2 cellular contexts compared by ENCODE assay signal in the genomic region with DNA sequence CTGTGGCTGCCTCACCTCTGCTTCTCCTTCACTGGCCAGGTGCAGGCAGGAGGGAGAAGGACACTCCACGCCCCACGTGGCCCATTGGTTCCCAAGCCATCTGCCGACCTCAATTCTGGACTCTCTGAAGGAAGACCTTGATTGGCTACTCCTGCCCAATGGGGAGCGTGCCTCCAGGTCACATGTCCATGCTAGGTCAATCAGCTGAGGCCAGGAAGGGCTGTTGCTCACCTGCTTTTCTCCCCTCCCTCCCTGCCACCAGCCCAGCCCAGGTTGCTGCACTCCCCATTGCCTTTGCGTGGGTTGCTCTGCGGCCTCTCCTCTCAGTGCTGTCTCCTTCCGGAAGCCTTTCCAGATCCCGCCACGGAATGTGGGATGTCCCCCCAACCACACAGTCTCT.
A peak's percentile ranks its signal among the peaks of the same experiment; 100 is the strongest.
TF ChIP-seq lines count a peak whose summit lies in the region.

No MANE protein-coding gene starts in this region.

TF ChIP-seq in H1, 55 proteins besides CTCF, POLR2A, EP300 and RAD21:
- no peak for TF ChIP-seq SAP30 (IDR thresholded peaks at IDR 0.05; ENCODE audit: insufficient read depth, insufficient replicate concordance, low read length)
- TF ChIP-seq, protein P1, sequence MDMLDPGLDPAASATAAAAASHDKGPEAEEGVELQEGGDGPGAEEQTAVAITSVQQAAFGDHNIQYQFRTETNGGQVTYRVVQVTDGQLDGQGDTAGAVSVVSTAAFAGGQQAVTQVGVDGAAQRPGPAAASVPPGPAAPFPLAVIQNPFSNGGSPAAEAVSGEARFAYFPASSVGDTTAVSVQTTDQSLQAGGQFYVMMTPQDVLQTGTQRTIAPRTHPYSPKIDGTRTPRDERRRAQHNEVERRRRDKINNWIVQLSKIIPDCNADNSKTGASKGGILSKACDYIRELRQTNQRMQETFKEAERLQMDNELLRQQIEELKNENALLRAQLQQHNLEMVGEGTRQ (IDR thresholded peaks at IDR 0.05; ENCODE audit: low read length): peak; percentile 28; the same call in 1 of the 2 replicates

TF ChIP-seq in GM23338, 12 proteins besides CTCF, POLR2A, EP300 and RAD21:
- TF ChIP-seq POLR2AphosphoS5 (IDR thresholded peaks at IDR 0.05; ENCODE audit: low read depth): no peak
